In genomic region chr12:116142936-116143882, GRCh38 we compare ENCODE assay signal across 8 cellular contexts.
DNase-seq lines count a peak whose midpoint lies in the region; ATAC-seq and TF ChIP-seq lines count a peak whose summit lies in the region.

No MANE protein-coding gene starts in this region.

- H3K27me3 ChIP-seq in RWPE2 (ENCODE audit: insufficient read depth, poor library complexity, severe bottlenecking) (no peaks in the 10 kb centered on the region), foreskin keratinocyte (no peaks in the 10 kb centered on the region), suprapubic skin (no peaks in the 10 kb centered on the region)

- WGBS in suprapubic skin, result 49% methylated on average over 9 of the region's 9 CpGs

- no peak for DNase-seq in activated T-cell treated with anti-CD3 and anti-CD28 coated beads, Interleukin-2, amount 50 U/mL, for 24 hours
- no peak for DNase-seq in activated T-cell treated with anti-CD3 and anti-CD28 coated beads, Interleukin-2, amount 50 U/mL, for 48 hours
- no peak for DNase-seq in RWPE2 (ENCODE audit: low spot score)
- DNase-seq in foreskin keratinocyte, result peak; percentile 61 to 85
- DNase-seq in suprapubic skin (ENCODE audit: low spot score in 2 of 2), result no peak
- DNase-seq in NCI-H1105 (lab: John Stamatoyannopoulos, UW), result no peak
- no peak for DNase-seq in anterior cingulate cortex (lab: John Stamatoyannopoulos, UW)

- H3K4me3 Mint-ChIP-seq in activated T-cell treated with anti-CD3 and anti-CD28 coated beads, Interleukin-2, amount 50 U/mL, for 24 hours, result peak overlapping the region; percentile 48

- peak overlapping the region; percentile 86 for H3K27ac ChIP-seq in RWPE2 (ENCODE audit: poor library complexity, severe bottlenecking)
- peak overlapping the region; percentile 51 for H3K27ac ChIP-seq in foreskin keratinocyte
- peak overlapping the region; percentile 4 for H3K27ac ChIP-seq in suprapubic skin

- H3K27me3 Mint-ChIP-seq in activated T-cell treated with anti-CD3 and anti-CD28 coated beads, Interleukin-2, amount 50 U/mL, for 24 hours, result no peaks in the 10 kb centered on the region

- peaks cover 57% of the 10 kb centered on the region for H3K4me1 Mint-ChIP-seq in activated T-cell treated with anti-CD3 and anti-CD28 coated beads, Interleukin-2, amount 50 U/mL, for 24 hours (ENCODE audit: low read depth)

- ATAC-seq in RWPE2 (ENCODE audit: low read depth) (peak; percentile 76), foreskin keratinocyte (peak; percentile 78), HG03520 (IDR thresholded peaks at IDR 0.05; ENCODE audit: unreplicated experiment) (no peak)

- H3K27ac Mint-ChIP-seq in activated T-cell treated with anti-CD3 and anti-CD28 coated beads, Interleukin-2, amount 50 U/mL, for 24 hours, result peak overlapping the region; percentile 85

- no peak for TF ChIP-seq POLR2A in suprapubic skin (IDR thresholded peaks at IDR 0.05)

- TF ChIP-seq EP300 in suprapubic skin (IDR thresholded peaks at IDR 0.05), result no peak

- no peaks in the 10 kb centered on the region for H3K36me3 ChIP-seq in RWPE2 (ENCODE audit: low read depth)
- H3K36me3 ChIP-seq in suprapubic skin, result no peaks in the 10 kb centered on the region

- H3K4me3 ChIP-seq in RWPE2 (ENCODE audit: severe bottlenecking) (no peak overlapping the region), suprapubic skin (no peak overlapping the region)

- H3K36me3 Mint-ChIP-seq in activated T-cell treated with anti-CD3 and anti-CD28 coated beads, Interleukin-2, amount 50 U/mL, for 24 hours (ENCODE audit: low read depth), result no peaks in the 10 kb centered on the region

- H3K4me1 ChIP-seq in RWPE2 (ENCODE audit: insufficient read depth, poor library complexity, severe bottlenecking) (peaks cover 31% of the 10 kb centered on the region), foreskin keratinocyte (peaks cover 31% of the 10 kb centered on the region), suprapubic skin (peaks cover 59% of the 10 kb centered on the region)

- no peak for TF ChIP-seq CTCF in RWPE2 (IDR thresholded peaks at IDR 0.05; ENCODE audit: poor library complexity, severe bottlenecking)
- no peak for TF ChIP-seq CTCF in foreskin keratinocyte (conservative IDR thresholded peaks at IDR 0.05)
- TF ChIP-seq CTCF in suprapubic skin (IDR thresholded peaks at IDR 0.05), result no peak

- no peaks in the 10 kb centered on the region for H3K9me3 Mint-ChIP-seq in activated T-cell treated with anti-CD3 and anti-CD28 coated beads, Interleukin-2, amount 50 U/mL, for 24 hours

- no peaks in the 10 kb centered on the region for H3K9me3 ChIP-seq in RWPE2 (ENCODE audit: severe bottlenecking)
- no peaks in the 10 kb centered on the region for H3K9me3 ChIP-seq in suprapubic skin

Comparison
In these comparisons a context has a peak if more than half of its experiments do, and no peak if none do; other contexts are left out.
1. DNase-seq: peak in foreskin keratinocyte (2 of 2); none in activated T-cell treated with anti-CD3 and anti-CD28 coated beads, Interleukin-2, amount 50 U/mL, for 24 hours (single experiment), activated T-cell treated with anti-CD3 and anti-CD28 coated beads, Interleukin-2, amount 50 U/mL, for 48 hours (0 of 2), RWPE2 (single experiment), suprapubic skin (0 of 2), NCI-H1105 (single experiment) and anterior cingulate cortex (0 of 58).
2. H3K27ac ChIP-seq: peak in every context shown above with its lines; median percentile 86 in RWPE2; 51 in foreskin keratinocyte; 4 in suprapubic skin.